Comparison of ENCODE assay signal across 8 cellular contexts in genomic region chr5:32531885-32532520, GRCh38. TPM values are rescaled to one million over a fixed set of nuclear protein-coding genes. Genes with fewer than 3 reads are reported as not detected.
DNase-seq lines count a peak whose midpoint lies in the region; ATAC-seq, FAIRE-seq and TF ChIP-seq lines count a peak whose summit lies in the region.

No MANE protein-coding gene starts in this region.

- POLR2A ChIA-PET in GM12878 (lab: Charles Lee) = interaction anchor here (0.6 to 4.3 kb wide), 10 partner anchors 13 to 67 kb away, joined by 3 to 36 read pairs (median 4); partner anchors contain the start of gene SUB1

- no peak for TF ChIP-seq CTCF in GM12878 (IDR thresholded peaks at IDR 0.05 in 2 of 3, conservative IDR thresholded peaks at IDR 0.05 in 1 of 3; ENCODE audit: control insufficient read depth in 2 of 3, extremely low read depth in 1 of 3, insufficient read depth in 1 of 3, low read depth in 3 of 3, low read length in 3 of 3)
- no peak for TF ChIP-seq CTCF in natural killer cell (IDR thresholded peaks at IDR 0.05)

- TF ChIP-seq RAD21 in GM12878 (IDR thresholded peaks at IDR 0.05; ENCODE audit: insufficient read depth, low read depth, low read length) = no peak

- SMC1A ChIA-PET in GM12878 (lab: Charles Lee; ENCODE audit: uncharacterized antibody, unreplicated experiment) = interaction anchor here (0.9 to 21.0 kb wide), 23 partner anchors 10 to 359 kb away, joined by 3 to 505 read pairs (median 4); partner anchors contain the start of gene SUB1

- CTCF ChIA-PET in GM12878 (lab: Yijun Ruan, JAX) = interaction anchor here (0.6 to 10.5 kb wide), 17 partner anchors 8 to 299 kb away, joined by 3 to 134 read pairs (median 5); partner anchors contain the start of gene SUB1

- peaks cover 9 to 60% (median 32%) of the 10 kb centered on the region in 4 donors for H3K4me1 Mint-ChIP-seq in CD4-positive, CD25-positive, alpha-beta regulatory T cell
- no peaks in the 10 kb centered on the region for H3K4me1 Mint-ChIP-seq in natural killer cell

- no peak for TF ChIP-seq EP300 in GM12878 (IDR thresholded peaks at IDR 0.05; ENCODE audit: borderline replicate concordance in 1 of 2, control insufficient read depth in 1 of 2, low read depth in 2 of 2, low read length in 2 of 2)

- peak; percentile 78 to 82 for ATAC-seq in CD4-positive, CD25-positive, alpha-beta regulatory T cell (ENCODE audit: low read depth in 2 of 2)
- ATAC-seq in GM19035 (IDR thresholded peaks at IDR 0.05; ENCODE audit: unreplicated experiment) (peak; percentile 61), HG03280 (IDR thresholded peaks at IDR 0.05; ENCODE audit: unreplicated experiment) (peak; percentile 65), GM12878 (peak; percentile 79), natural killer cell (peak in 2 of 3 donors; percentile 48 to 67)

- peak overlapping the region; percentile 94 for H3K4me3 ChIP-seq in CD4-positive, CD25-positive, alpha-beta regulatory T cell (ENCODE audit: low read depth, low read length)
- peak overlapping the region; percentile 70 for H3K4me3 ChIP-seq in GM12878

- H3K4me3 Mint-ChIP-seq in CD4-positive, CD25-positive, alpha-beta regulatory T cell = peak overlapping the region; percentile 89 to 94 (median 90)
- peak overlapping the region; percentile 45 for H3K4me3 Mint-ChIP-seq in natural killer cell

- FAIRE-seq in GM12878 (lab: Jason Lieb, UNC) = no peak

- no peaks in the 10 kb centered on the region for H3K36me3 ChIP-seq in CD4-positive, CD25-positive, alpha-beta regulatory T cell (ENCODE audit: control insufficient read depth, insufficient read depth, low read length)
- H3K36me3 ChIP-seq in GM12878 (ENCODE audit: control insufficient read depth in 2 of 2, insufficient read depth in 2 of 2, low read length in 1 of 2) = no peaks in the 10 kb centered on the region

- H3K4me2 ChIP-seq in GM12878 (ENCODE audit: control insufficient read depth, insufficient read depth) = peak overlapping the region; percentile 84

- H3K79me2 ChIP-seq in GM12878 (ENCODE audit: control insufficient read depth, insufficient read depth, low read length) = peaks cover 2% of the 10 kb centered on the region; the same call in 1 of the 2 replicates

- RAD21 ChIA-PET in GM12878 (lab: Charles Lee; ENCODE audit: unreplicated experiment) = interaction anchor here (0.7 to 13.0 kb wide), 16 partner anchors 10 to 1403 kb away, joined by 3 to 355 read pairs (median 4); partner anchors contain the start of gene SUB1

- peak; percentile 27 to 57 (median 56) for DNase-seq in CD4-positive, CD25-positive, alpha-beta regulatory T cell
- DNase-seq in RPMI8226 = peak; percentile 73
- peak; percentile 60 for DNase-seq in GM12878 (ENCODE audit: low read depth, low spot score)
- DNase-seq in natural killer cell = no peak
- DNase-seq in HUDEP-2 (lab: John Stamatoyannopoulos, UW; ENCODE audit: unreplicated experiment in 76 of 76) = no peak
- no peak for DNase-seq in SKM-1 treated with dmso at 0.1 percent for 144 hours (lab: John Stamatoyannopoulos, UW; ENCODE audit: unreplicated experiment)

- no peaks in the 10 kb centered on the region for H3K27me3 ChIP-seq in CD4-positive, CD25-positive, alpha-beta regulatory T cell (ENCODE audit: control insufficient read depth, insufficient read depth, low read length)
- H3K27me3 ChIP-seq in GM12878 (replicated peaks in 1 of 2; ENCODE audit: control insufficient read depth in 2 of 2, insufficient read depth in 2 of 2, low read length in 1 of 2) = no peaks in the 10 kb centered on the region

- H3K4me1 ChIP-seq in CD4-positive, CD25-positive, alpha-beta regulatory T cell (ENCODE audit: control insufficient read depth, insufficient read depth, low read length, poor library complexity, severe bottlenecking) = peaks cover 47% of the 10 kb centered on the region
- H3K4me1 ChIP-seq in GM12878 (ENCODE audit: control insufficient read depth, insufficient read depth, low read length) = peaks cover 33% of the 10 kb centered on the region

- TSS peak; percentile 95 for BruUV-seq in GM12878 (replicated peaks; lab: Mats Ljungman, UMichigan)

- H3K9me3 Mint-ChIP-seq in CD4-positive, CD25-positive, alpha-beta regulatory T cell = no peaks in the 10 kb centered on the region
- H3K9me3 Mint-ChIP-seq in natural killer cell = no peaks in the 10 kb centered on the region

- peak overlapping the region; percentile 74 to 95 (median 95) for H3K27ac Mint-ChIP-seq in CD4-positive, CD25-positive, alpha-beta regulatory T cell
- no peak overlapping the region for H3K27ac Mint-ChIP-seq in natural killer cell

- peak overlapping the region; percentile 69 for H3K9ac ChIP-seq in GM12878 (ENCODE audit: control insufficient read depth, insufficient read depth, low read length)

- intact Hi-C loops in GM12878 (cut with micrococcal nuclease; ENCODE audit: unreplicated experiment) = loop anchor here (1.0 kb wide), 3 partner anchors 41 to 54 kb away; no protein-coding TSS in a partner anchor
- intact Hi-C loops in natural killer cell (cut with micrococcal nuclease) = no loop called here

- 3% methylated on average over 8 of the region's 8 CpGs for WGBS in GM12878 (ENCODE audit: insufficient coverage, insufficient replicate concordance, low lambda C conversion rate, missing lambda C conversion rate)

- peaks cover 4% of the 10 kb centered on the region for H3K36me3 Mint-ChIP-seq in CD4-positive, CD25-positive, alpha-beta regulatory T cell
- no peaks in the 10 kb centered on the region for H3K36me3 Mint-ChIP-seq in natural killer cell

- no peaks in the 10 kb centered on the region for H3K27me3 Mint-ChIP-seq in CD4-positive, CD25-positive, alpha-beta regulatory T cell
- peaks cover 0 to 9% of the 10 kb centered on the region in 2 donors for H3K27me3 Mint-ChIP-seq in natural killer cell (ENCODE audit: low read depth in 2 of 2)

- H4K20me1 ChIP-seq in GM12878 (ENCODE audit: control insufficient read depth, insufficient read depth) = no peaks in the 10 kb centered on the region

- in situ Hi-C loops in GM12878 (cut with MboI) = no loop called here

- H2AFZ ChIP-seq in GM12878 (ENCODE audit: control insufficient read depth, low read depth, low read length) = peak overlapping the region; percentile 70

- TF ChIP-seq POLR2A in GM12878 (IDR thresholded peaks at IDR 0.05; ENCODE audit: low read depth, low read length) = no peak; the same call in 1 of the 2 replicates

- H3K27ac ChIP-seq in CD4-positive, CD25-positive, alpha-beta regulatory T cell (ENCODE audit: insufficient read depth, low read length, poor library complexity, severe bottlenecking) = peak overlapping the region; percentile 94
- H3K27ac ChIP-seq in GM12878 (ENCODE audit: control insufficient read depth, insufficient read depth) = peak overlapping the region; percentile 77

- H3K9me3 ChIP-seq in CD4-positive, CD25-positive, alpha-beta regulatory T cell (ENCODE audit: control insufficient read depth in 2 of 2, low read length in 2 of 2) = no peaks in the 10 kb centered on the region
- H3K9me3 ChIP-seq in GM12878 (replicated peaks; ENCODE audit: control insufficient read depth, insufficient read depth, low read length) = no peaks in the 10 kb centered on the region

TF ChIP-seq in GM12878, 131 proteins besides CTCF, POLR2A, EP300 and RAD21 (continues in another document):
- TF ChIP-seq, protein P1, sequence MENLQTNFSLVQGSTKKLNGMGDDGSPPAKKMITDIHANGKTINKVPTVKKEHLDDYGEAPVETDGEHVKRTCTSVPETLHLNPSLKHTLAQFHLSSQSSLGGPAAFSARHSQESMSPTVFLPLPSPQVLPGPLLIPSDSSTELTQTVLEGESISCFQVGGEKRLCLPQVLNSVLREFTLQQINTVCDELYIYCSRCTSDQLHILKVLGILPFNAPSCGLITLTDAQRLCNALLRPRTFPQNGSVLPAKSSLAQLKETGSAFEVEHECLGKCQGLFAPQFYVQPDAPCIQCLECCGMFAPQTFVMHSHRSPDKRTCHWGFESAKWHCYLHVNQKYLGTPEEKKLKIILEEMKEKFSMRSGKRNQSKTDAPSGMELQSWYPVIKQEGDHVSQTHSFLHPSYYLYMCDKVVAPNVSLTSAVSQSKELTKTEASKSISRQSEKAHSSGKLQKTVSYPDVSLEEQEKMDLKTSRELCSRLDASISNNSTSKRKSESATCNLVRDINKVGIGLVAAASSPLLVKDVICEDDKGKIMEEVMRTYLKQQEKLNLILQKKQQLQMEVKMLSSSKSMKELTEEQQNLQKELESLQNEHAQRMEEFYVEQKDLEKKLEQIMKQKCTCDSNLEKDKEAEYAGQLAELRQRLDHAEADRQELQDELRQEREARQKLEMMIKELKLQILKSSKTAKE (IDR thresholded peaks at IDR 0.05; ENCODE audit: low read depth, poor library complexity, severe bottlenecking) = no peak
- TF ChIP-seq POLR2AphosphoS5 (IDR thresholded peaks at IDR 0.05; ENCODE audit: low read length) = peak; percentile 43; the same call in 1 of the 2 replicates
- no peak for TF ChIP-seq MEF2A (IDR thresholded peaks at IDR 0.05; ENCODE audit: insufficient read depth, low read depth, low read length)
- peak; percentile 81 for TF ChIP-seq RAD51 (IDR thresholded peaks at IDR 0.05)
- 0 out of 2 replicates have a peak, but pooled peaks have one; percentile 49 for TF ChIP-seq MAX (IDR thresholded peaks at IDR 0.05; ENCODE audit: low read depth, low read length)
- no peak for TF ChIP-seq RBBP5 (conservative IDR thresholded peaks at IDR 0.05)

RNA-seq across cellular contexts. Expression of gene SUB1, which starts 53.4 kb away (rescaled TPM):
- 379 TPM for total RNA-seq in CD4-positive, CD25-positive, alpha-beta regulatory T cell
- 100 to 1,000 TPM; 566 to 848 (median 647) TPM for polyA plus RNA-seq in CD4-positive, CD25-positive, alpha-beta regulatory T cell
- 242 and 247 TPM in 2 replicates for total RNA-seq in GM12878 (2013; cell fraction: nucleolus; rRNA removed)
- total RNA-seq in GM12878 (2014; rRNA removed) (468 and 620 TPM in 2 replicates), GM12878 (2014; rRNA removed; fragmentation: Illumina TruSeq; extraction: Trizol) (1,079 and 1,213 TPM in 2 replicates), GM12878 (2021) (790 and 824 TPM in 2 replicates), natural killer cell (100 to 1,000 TPM; 330 to 352 (median 338) TPM)
- polyA plus RNA-seq in GM12878 (2011; ENCODE audit: low read depth) = 219 TPM
- polyA plus RNA-seq in GM12878 (2011; rRNA removed) (1,077 and 2,276 TPM in 2 replicates), GM12878 (2014; fragmentation: Illumina TruSeq; extraction: Trizol) (871 and 973 TPM in 2 replicates), GM12878 (2014; fragmentation: Nextera tagmentation; extraction: Ambion mirVana) (1,000 to 10,000 TPM; 1,885 to 2,316 TPM), GM12878 (2014; rRNA removed) (789 and 1,035 TPM in 2 replicates), GM12878 (2016; fragmentation: Nextera tagmentation; extraction: Ambion mirVana) (1,000 to 10,000 TPM; 2,588 to 2,785 TPM)
- polyA plus RNA-seq in GM12878 (2011; cell fraction: cytosol; rRNA removed) = 139 and 199 TPM in 2 replicates
- polyA plus RNA-seq in GM12878 (2011; cell fraction: nucleus; rRNA removed) = 177 and 416 TPM in 2 replicates
- 596 and 637 TPM in 2 replicates for polyA plus RNA-seq in GM12878 (2012)
- polyA minus RNA-seq in GM12878 (2011; rRNA and poly(A)+ RNA removed) = 84.2 and 91.5 TPM in 2 replicates
- 42.5 and 72.6 TPM in 2 replicates for polyA minus RNA-seq in GM12878 (2011; cell fraction: cytosol; rRNA and poly(A)+ RNA removed)
- 133 and 270 TPM in 2 replicates for polyA minus RNA-seq in GM12878 (2011; cell fraction: nucleus; rRNA and poly(A)+ RNA removed)

Comparison
In these comparisons a context has a peak if more than half of its experiments do, and no peak if none do; other contexts are left out.
1. DNase-seq: peak in CD4-positive, CD25-positive, alpha-beta regulatory T cell (3 of 3), RPMI8226 (single experiment) and GM12878 (single experiment); none in natural killer cell (single experiment), HUDEP-2 (0 of 76) and SKM-1 treated with dmso at 0.1 percent for 144 hours (single experiment).
2. H3K27ac Mint-ChIP-seq: peak in CD4-positive, CD25-positive, alpha-beta regulatory T cell (3 of 3); none in natural killer cell (0 of 2).
3. Peak in every context shown above with its lines, with median percentiles within 50 percentile points of each other: ATAC-seq.